ENCODE assay signal across 10 cellular contexts in genomic region chr9:91359734-91360470, GRCh38. TPM values are rescaled to one million over a fixed set of nuclear protein-coding genes. Genes with fewer than 3 reads are reported as not detected.
DNase-seq lines count a peak whose midpoint lies in the region; ATAC-seq, FAIRE-seq and TF ChIP-seq lines count a peak whose summit lies in the region.
"Had no signal": no experiment of that assay in that cellular context is flagged by ENCODE, and none has a peak within 500 bp of the region (broad histone marks: within the 10 kb centered on the region; RNA-seq: fewer than 3 reads in every experiment).

No MANE protein-coding gene starts in this region.

- no peaks in the 10 kb centered on the region for H3K27me3 Mint-ChIP-seq in activated naive CD8-positive, alpha-beta T cell

- H3K4me3 ChIP-seq in HepG2 (replicated peaks in 1 of 3; ENCODE audit: insufficient read depth in 1 of 3, low read depth in 2 of 3, low read length in 3 of 3) (peak overlapping the region; percentile 95 to 99 (median 98)), right lobe of liver (peak overlapping the region in 1 of 3 donors; percentile 99), lower lobe of right lung (peak overlapping the region; percentile 98), upper lobe of left lung (peak overlapping the region in 3 of 4 donors; percentile 92 to 100 (median 99))

- peak overlapping the region; percentile 96 for H3K27ac Mint-ChIP-seq in activated naive CD8-positive, alpha-beta T cell

- WGBS in HepG2 (ENCODE audit: low lambda C conversion rate): 36% methylated on average over 7 of the region's 7 CpGs
- WGBS in right lobe of liver (ENCODE audit: insufficient coverage, low coverage, low lambda C conversion rate, missing lambda C conversion rate): 67% methylated on average over 7 of the region's 7 CpGs
- 57 to 66% methylated on average over 7 of the region's 7 CpGs for WGBS in upper lobe of left lung, 2 donors

- intact Hi-C loops in HepG2 (cut with micrococcal nuclease; ENCODE audit: unreplicated experiment) (loop anchor here (5.0 to 10.0 kb wide), 2 partner anchors 163 to 275 kb away; no protein-coding TSS in a partner anchor), right lobe of liver (cut with DNase I) (no loop called here), lower lobe of right lung (cut with DNase I) (no loop called here)

- H3K4me1 ChIP-seq in HepG2 (ENCODE audit: insufficient read depth, low read length): peaks cover 50% of the 10 kb centered on the region
- peaks cover 0 to 15% (median 5%) of the 10 kb centered on the region in 4 donors for H3K4me1 ChIP-seq in right lobe of liver
- H3K4me1 ChIP-seq in lower lobe of right lung: peaks cover 21% of the 10 kb centered on the region
- peaks cover 17 to 28% (median 21%) of the 10 kb centered on the region in 4 donors for H3K4me1 ChIP-seq in upper lobe of left lung

- peak overlapping the region; percentile 98 for H3K4me3 Mint-ChIP-seq in activated naive CD8-positive, alpha-beta T cell

- peaks cover 16% of the 10 kb centered on the region; the same call in 1 of the 2 replicates for H4K20me1 ChIP-seq in HepG2 (ENCODE audit: insufficient read depth, low read length)

- H3K4me2 ChIP-seq in HepG2 (ENCODE audit: low read depth, low read length): peak overlapping the region; percentile 82

- TF ChIP-seq EP300 in HepG2 (IDR thresholded peaks at IDR 0.05; ENCODE audit: low read depth in 2 of 2, low read length in 2 of 2) (no peak), HepG2 (CRISPR knock-in tag; IDR thresholded peaks at IDR 0.05; ENCODE audit: borderline replicate concordance) (no peak), upper lobe of left lung (IDR thresholded peaks at IDR 0.05) (no peak)

- DNase-seq in HepG2 (ENCODE audit: low spot score): no peak
- DNase-seq in right lobe of liver: no peak
- no peak for DNase-seq in lower lobe of right lung
- no peak for DNase-seq in upper lobe of left lung
- DNase-seq in iPS-NIHi11 (ENCODE audit: low spot score): no peak
- DNase-seq in NCI-H2171 treated with DMSO at 0.1 percent for 48 hours (lab: John Stamatoyannopoulos, UW): no peak
- DNase-seq in DMS79 (lab: John Stamatoyannopoulos, UW): no peak
- DNase-seq: GDM1, SW 1271 had no signal

- TSS peak; percentile 43 for BruUV-seq in HepG2 (replicated peaks; lab: Mats Ljungman, UMichigan)

- H3K9me3 ChIP-seq in HepG2 (ENCODE audit: low read length): no peaks in the 10 kb centered on the region
- no peaks in the 10 kb centered on the region for H3K9me3 ChIP-seq in right lobe of liver
- no peaks in the 10 kb centered on the region for H3K9me3 ChIP-seq in lower lobe of right lung
- no peaks in the 10 kb centered on the region for H3K9me3 ChIP-seq in upper lobe of left lung

- H3K27ac ChIP-seq in HepG2 (ENCODE audit: extremely low read length, insufficient read depth, low read length) (peak overlapping the region; percentile 84), right lobe of liver (no peak overlapping the region), lower lobe of right lung (no peak overlapping the region), upper lobe of left lung (peak overlapping the region in 1 of 4 donors; percentile 94)

- H3K36me3 ChIP-seq in HepG2 (replicated peaks in 1 of 2; ENCODE audit: control insufficient read depth in 1 of 2, insufficient read depth in 2 of 2, low read length in 2 of 2) (peaks cover 8 to 24% of the 10 kb centered on the region in 2 experiments), right lobe of liver (no peaks in the 10 kb centered on the region), lower lobe of right lung (peaks cover 19% of the 10 kb centered on the region), upper lobe of left lung (peaks cover 0 to 8% (median 0%) of the 10 kb centered on the region in 4 donors)

- no peak overlapping the region for H2AFZ ChIP-seq in HepG2 (ENCODE audit: low read length)

- H3K79me2 ChIP-seq in HepG2 (ENCODE audit: insufficient read depth, low read length): peaks cover 65% of the 10 kb centered on the region

- TF ChIP-seq POLR2A in HepG2 (IDR thresholded peaks at IDR 0.05; ENCODE audit: insufficient read depth in 1 of 2, low read depth in 2 of 2, low read length in 2 of 2) (no peak), right lobe of liver (IDR thresholded peaks at IDR 0.05) (no peak), upper lobe of left lung (IDR thresholded peaks at IDR 0.05) (no peak)

- H3K36me3 Mint-ChIP-seq in activated naive CD8-positive, alpha-beta T cell: peaks cover 17% of the 10 kb centered on the region

- POLR2A ChIA-PET in HepG2 (lab: Yijun Ruan, JAX): interaction anchor here (1.1 to 2.3 kb wide), 5 partner anchors 18 to 322 kb away, joined by 3 to 11 read pairs (median 7); no protein-coding TSS in a partner anchor

- no peaks in the 10 kb centered on the region; a peak in 1 of 5 replicates for H3K27me3 ChIP-seq in HepG2 (ENCODE audit: control insufficient read depth in 1 of 2, insufficient read depth in 2 of 2, low read length in 2 of 2)
- no peaks in the 10 kb centered on the region for H3K27me3 ChIP-seq in right lobe of liver
- H3K27me3 ChIP-seq in lower lobe of right lung (ENCODE audit: low read depth): no peaks in the 10 kb centered on the region
- H3K27me3 ChIP-seq in upper lobe of left lung: no peaks in the 10 kb centered on the region

- in situ Hi-C loops in HepG2 (cut with HindIII; ENCODE audit: extremely low pct_ligation_motif_present, low pct_unique_long_range_greater_than_20kb): loop anchor here (5.0 kb wide), 1 partner anchor 62 kb away; the partner anchor contains the start of gene NFIL3

- H3K9ac ChIP-seq in HepG2 (ENCODE audit: insufficient read depth, low read depth, low read length): peak overlapping the region; percentile 80

- ATAC-seq in HepG2 (no peak), right lobe of liver (no peak), lower lobe of right lung (no peak), upper lobe of left lung (ENCODE audit: low FRiP score in 2 of 2) (no peak)

- CTCF ChIA-PET in HepG2 (lab: Yijun Ruan, JAX; ENCODE audit: low intra/inter-chr PET ratio, low total read pairs): no interaction called here

- no peaks in the 10 kb centered on the region for H3K9me3 Mint-ChIP-seq in activated naive CD8-positive, alpha-beta T cell (ENCODE audit: low read depth)

- H3K4me1 Mint-ChIP-seq in activated naive CD8-positive, alpha-beta T cell (ENCODE audit: low read depth): peaks cover 57% of the 10 kb centered on the region

- TF ChIP-seq RAD21 in HepG2 (CRISPR knock-in tag; IDR thresholded peaks at IDR 0.05): no peak

- TF ChIP-seq CTCF in HepG2 (CRISPR knock-in tag; IDR thresholded peaks at IDR 0.05) (no peak), right lobe of liver (IDR thresholded peaks at IDR 0.05) (no peak), lower lobe of right lung (IDR thresholded peaks at IDR 0.05) (no peak), upper lobe of left lung (IDR thresholded peaks at IDR 0.05) (no peak)

- no peak for FAIRE-seq in HepG2 (lab: Jason Lieb, UNC)

TF ChIP-seq in HepG2, 621 proteins besides CTCF, POLR2A, EP300 and RAD21 (continues in another document):
- no peak for TF ChIP-seq ARNTL (CRISPR knock-in tag; IDR thresholded peaks at IDR 0.05)

RNA-seq across cellular contexts. Expression of gene AUH, which starts 1.8 kb away (rescaled TPM):
- total RNA-seq in HepG2 (2016; rRNA removed; fragmentation: Illumina TruSeq; extraction: Trizol): 31.9 and 35.7 TPM in 2 replicates
- total RNA-seq in HepG2 (2016; cell fraction: cytosol; rRNA removed; fragmentation: Illumina TruSeq; extraction: Trizol; ENCODE audit: low read depth): 8.8 and 9.3 TPM in 2 replicates
- total RNA-seq in HepG2 (2016; cell fraction: insoluble cytoplasmic fraction; rRNA removed; fragmentation: Illumina TruSeq; extraction: Trizol): 35.1 and 35.8 TPM in 2 replicates
- 12.0 and 14.2 TPM in 2 replicates for total RNA-seq in HepG2 (2016; cell fraction: membrane; rRNA removed; fragmentation: Illumina TruSeq; extraction: Trizol)
- total RNA-seq in HepG2 (2016; cell fraction: nucleus; rRNA removed; fragmentation: Illumina TruSeq; extraction: Trizol): 36.5 and 38.2 TPM in 2 replicates
- polyA plus RNA-seq in HepG2 (2011; rRNA removed): 20.7 and 25.8 TPM in 2 replicates
- polyA plus RNA-seq in HepG2 (2011; cell fraction: cytosol; rRNA removed): 13.1 and 18.4 TPM in 2 replicates
- 45.4 and 46.7 TPM in 2 replicates for polyA plus RNA-seq in HepG2 (2011; cell fraction: nucleus; rRNA removed)
- 43.3 and 56.0 TPM in 2 replicates for polyA plus RNA-seq in HepG2 (2012)
- 5.2 and 6.3 TPM in 2 replicates for polyA plus RNA-seq in HepG2 (2016; cell fraction: cytosol; fragmentation: Illumina TruSeq; extraction: Trizol; ENCODE audit: low read depth)
- 36.1 and 36.2 TPM in 2 replicates for polyA plus RNA-seq in HepG2 (2016; cell fraction: insoluble cytoplasmic fraction; fragmentation: Illumina TruSeq; extraction: Trizol; ENCODE audit: low read depth)
- polyA plus RNA-seq in HepG2 (2016; cell fraction: membrane; fragmentation: Illumina TruSeq; extraction: Trizol; ENCODE audit: low read depth): 8.4 and 9.7 TPM in 2 replicates
- 31.0 and 33.2 TPM in 2 replicates for polyA plus RNA-seq in HepG2 (2016; cell fraction: nucleus; fragmentation: Illumina TruSeq; extraction: Trizol; ENCODE audit: insufficient read depth, low read depth)
- 2.2 and 5.5 TPM in 2 replicates for polyA minus RNA-seq in HepG2 (2011; rRNA and poly(A)+ RNA removed; ENCODE audit: low replicate concordance)
- polyA minus RNA-seq in HepG2 (2011; cell fraction: cytosol; rRNA and poly(A)+ RNA removed): 8.7 and 13.5 TPM in 2 replicates
- 115 and 125 TPM in 2 replicates for polyA minus RNA-seq in HepG2 (2011; cell fraction: nucleus; rRNA and poly(A)+ RNA removed)
- total RNA-seq in right lobe of liver: 10 to 100 TPM; 12.0 to 22.4 (median 18.4) TPM
- 17.3 TPM for total RNA-seq in lower lobe of right lung
- total RNA-seq in upper lobe of left lung: 10 to 100 TPM; 13.7 to 38.5 (median 24.4) TPM
